In genomic region chr17:19371259-19372003, GRCh38 we compare ENCODE assay signal across 12 cellular contexts. TPM values are rescaled to one million over a fixed set of nuclear protein-coding genes. Genes with fewer than 3 reads are reported as not detected.
A peak's percentile ranks its signal among the peaks of the same experiment; 100 is the strongest.
DNase-seq lines count a peak whose midpoint lies in the region; ATAC-seq and TF ChIP-seq lines count a peak whose summit lies in the region.
"Had no signal": no experiment of that assay in that cellular context is flagged by ENCODE, and none has a peak within 500 bp of the region (broad histone marks: within the 10 kb centered on the region; RNA-seq: fewer than 3 reads in every experiment).

No MANE protein-coding gene starts in this region.

- TF ChIP-seq RAD21 in SK-N-SH (IDR thresholded peaks at IDR 0.05; ENCODE audit: low read length) = no peak

- POLR2A ChIA-PET in naive thymus-derived CD4-positive, alpha-beta T cell (lab: Charles Lee) = no interaction called here
- POLR2A ChIA-PET in SK-N-SH (lab: Yijun Ruan, JAX) = no interaction called here

- H3K9ac ChIP-seq in BLaER1 treated with 17β-estradiol and CSF1 and Interleukin-3, amounts not matched to agents 10 nM and 100 nM = peak overlapping the region in 2 of 11 experiments; percentile 3 to 53; a peak in 1 of 22 replicates
- no peak overlapping the region for H3K9ac ChIP-seq in SK-N-SH

- peak; percentile 75 for DNase-seq in GDM1 (lab: John Stamatoyannopoulos, UW)
- no peak for DNase-seq in activated naive CD8-positive, alpha-beta T cell treated with anti-CD3 and anti-CD28 coated beads for 36 hours
- no peak for DNase-seq in naive thymus-derived CD4-positive, alpha-beta T cell
- no peak for DNase-seq in NCI-H2171 (lab: John Stamatoyannopoulos, UW)
- no peak for DNase-seq in SK-N-SH
- DNase-seq in GM10266 (ENCODE audit: extremely low spot score) = no peak
- DNase-seq: activated CD4-positive, alpha-beta T cell treated with anti-CD3 and anti-CD28 coated beads, Interleukin-2, amount 50 U/mL, for 4 hours; Calu3; mucosa of descending colon; substantia nigra had no signal

- peaks cover 0 to 49% (median 0%) of the 10 kb centered on the region in 11 experiments; a peak in 7 of 22 replicates for H3K27me3 ChIP-seq in BLaER1 treated with 17β-estradiol and CSF1 and Interleukin-3, amounts not matched to agents 10 nM and 100 nM
- no peaks in the 10 kb centered on the region for H3K27me3 ChIP-seq in naive thymus-derived CD4-positive, alpha-beta T cell (ENCODE audit: control insufficient read depth in 2 of 2, insufficient read depth in 2 of 2, low read length in 2 of 2)
- no peaks in the 10 kb centered on the region for H3K27me3 ChIP-seq in SK-N-SH (ENCODE audit: insufficient read depth)

- H3K9me3 ChIP-seq in BLaER1 treated with 17β-estradiol and CSF1 and Interleukin-3, amounts not matched to agents 10 nM and 100 nM (replicated peaks in 1 of 11) = no peaks in the 10 kb centered on the region
- H3K9me3 ChIP-seq in naive thymus-derived CD4-positive, alpha-beta T cell (ENCODE audit: control insufficient read depth in 2 of 3, low read length in 3 of 3) = no peaks in the 10 kb centered on the region
- H3K9me3 ChIP-seq in SK-N-SH = no peaks in the 10 kb centered on the region
- H3K9me3 ChIP-seq: mucosa of descending colon had no signal

- H3K36me3 ChIP-seq in BLaER1 treated with 17β-estradiol and CSF1 and Interleukin-3, amounts not matched to agents 10 nM and 100 nM = no peaks in the 10 kb centered on the region
- H3K36me3 ChIP-seq in naive thymus-derived CD4-positive, alpha-beta T cell (ENCODE audit: control insufficient read depth in 2 of 3, insufficient read depth in 3 of 3, low read length in 3 of 3) = no peaks in the 10 kb centered on the region
- no peaks in the 10 kb centered on the region for H3K36me3 ChIP-seq in SK-N-SH (replicated peaks in 1 of 2; ENCODE audit: control insufficient read depth in 1 of 2, insufficient read depth in 2 of 2, low read length in 1 of 2)

- intact Hi-C loops in naive thymus-derived CD4-positive, alpha-beta T cell (cut with micrococcal nuclease) = loop anchor here in 1 of 2 donors (10.0 kb wide), 1 partner anchor 517 kb away; the partner anchor contains the start of gene PRPSAP2

- peak; percentile 24 for ATAC-seq in naive thymus-derived CD4-positive, alpha-beta T cell

- no peak overlapping the region for H3K27ac Mint-ChIP-seq in activated naive CD8-positive, alpha-beta T cell treated with anti-CD3 and anti-CD28 coated beads for 36 hours
- H3K27ac Mint-ChIP-seq in naive thymus-derived CD4-positive, alpha-beta T cell = peak overlapping the region in 2 of 9 donors; percentile 45 to 93

- H3K4me2 ChIP-seq in BLaER1 treated with 17β-estradiol and CSF1 and Interleukin-3, amounts not matched to agents 10 nM and 100 nM = peak overlapping the region; percentile 77 to 97 (median 87)
- H3K4me2 ChIP-seq in SK-N-SH = no peak overlapping the region

- H3K4me1 ChIP-seq in BLaER1 treated with 17β-estradiol and CSF1 and Interleukin-3, amounts not matched to agents 10 nM and 100 nM = peaks cover 38 to 68% (median 50%) of the 10 kb centered on the region in 10 experiments
- H3K4me1 ChIP-seq in naive thymus-derived CD4-positive, alpha-beta T cell (ENCODE audit: control insufficient read depth in 2 of 2, insufficient read depth in 2 of 2, low read length in 2 of 2) = peaks cover 25 to 45% of the 10 kb centered on the region in 2 donors
- no peaks in the 10 kb centered on the region; a peak in 2 of 4 replicates for H3K4me1 ChIP-seq in SK-N-SH (ENCODE audit: control insufficient read depth in 1 of 2, insufficient read depth in 2 of 2, low read depth in 1 of 2, low read length in 1 of 2)

- TF ChIP-seq EP300 in SK-N-SH (IDR thresholded peaks at IDR 0.05; ENCODE audit: borderline replicate concordance in 1 of 2, low read depth in 1 of 2, low read length in 1 of 2) = no peak

- H2AFZ ChIP-seq in SK-N-SH (ENCODE audit: low read depth) = no peak overlapping the region

- peaks cover 7% of the 10 kb centered on the region for H3F3A ChIP-seq in SK-N-SH (replicated peaks; ENCODE audit: insufficient read depth)

- no peaks in the 10 kb centered on the region for H3K9me3 Mint-ChIP-seq in activated naive CD8-positive, alpha-beta T cell treated with anti-CD3 and anti-CD28 coated beads for 36 hours
- H3K9me3 Mint-ChIP-seq in naive thymus-derived CD4-positive, alpha-beta T cell = peaks cover 0 to 2% (median 0%) of the 10 kb centered on the region in 11 donors

- TF ChIP-seq CTCF in SK-N-SH (IDR thresholded peaks at IDR 0.05) (no peak), GM10266 (IDR thresholded peaks at IDR 0.05; ENCODE audit: control insufficient read depth, insufficient read depth, low read depth, missing control alignments) (no peak)

- peak overlapping the region in 2 of 10 experiments; percentile 14 to 40; a peak in 1 of 20 replicates for H3K4me3 ChIP-seq in BLaER1 treated with 17β-estradiol and CSF1 and Interleukin-3, amounts not matched to agents 10 nM and 100 nM
- H3K4me3 ChIP-seq in naive thymus-derived CD4-positive, alpha-beta T cell (ENCODE audit: low read length) = no peak overlapping the region
- H3K4me3 ChIP-seq in SK-N-SH (ENCODE audit: low read depth in 2 of 2, low read length in 1 of 2) = no peak overlapping the region
- H3K4me3 ChIP-seq: K562, mucosa of descending colon had no signal

- WGBS in SK-N-SH (ENCODE audit: low lambda C conversion rate) = 93% methylated on average over 7 of the region's 7 CpGs

- peaks cover 23% of the 10 kb centered on the region for H3K4me1 Mint-ChIP-seq in activated naive CD8-positive, alpha-beta T cell treated with anti-CD3 and anti-CD28 coated beads for 36 hours
- H3K4me1 Mint-ChIP-seq in naive thymus-derived CD4-positive, alpha-beta T cell = peaks cover 14 to 59% (median 42%) of the 10 kb centered on the region in 7 donors

- H3K36me3 Mint-ChIP-seq in activated naive CD8-positive, alpha-beta T cell treated with anti-CD3 and anti-CD28 coated beads for 36 hours = no peaks in the 10 kb centered on the region
- peaks cover 0 to 13% (median 0%) of the 10 kb centered on the region in 5 donors for H3K36me3 Mint-ChIP-seq in naive thymus-derived CD4-positive, alpha-beta T cell

- no peaks in the 10 kb centered on the region for H3K9me2 ChIP-seq in SK-N-SH

- H3K79me2 ChIP-seq in SK-N-SH (ENCODE audit: insufficient read depth) = peaks cover 11% of the 10 kb centered on the region

- peaks cover 17 to 47% (median 30%) of the 10 kb centered on the region in 11 experiments; a peak in 18 of 22 replicates for H4K20me1 ChIP-seq in BLaER1 treated with 17β-estradiol and CSF1 and Interleukin-3, amounts not matched to agents 10 nM and 100 nM
- H4K20me1 ChIP-seq in SK-N-SH (ENCODE audit: insufficient read depth) = no peaks in the 10 kb centered on the region

- H3K4me3 Mint-ChIP-seq in activated naive CD8-positive, alpha-beta T cell treated with anti-CD3 and anti-CD28 coated beads for 36 hours = peak overlapping the region; percentile 14
- peak overlapping the region in 5 of 10 donors; percentile 13 to 89 (median 34) for H3K4me3 Mint-ChIP-seq in naive thymus-derived CD4-positive, alpha-beta T cell

- H3K27ac ChIP-seq in BLaER1 treated with 17β-estradiol and CSF1 and Interleukin-3, amounts not matched to agents 10 nM and 100 nM = no peak overlapping the region; a peak in 1 of 22 replicates
- no peak overlapping the region for H3K27ac ChIP-seq in naive thymus-derived CD4-positive, alpha-beta T cell (ENCODE audit: low read depth, low read length)
- H3K27ac ChIP-seq in SK-N-SH (ENCODE audit: low read depth in 2 of 2, low read length in 1 of 2) = no peak overlapping the region

- H3K27me3 Mint-ChIP-seq in activated naive CD8-positive, alpha-beta T cell treated with anti-CD3 and anti-CD28 coated beads for 36 hours = no peaks in the 10 kb centered on the region
- no peaks in the 10 kb centered on the region for H3K27me3 Mint-ChIP-seq in naive thymus-derived CD4-positive, alpha-beta T cell

- CTCF ChIA-PET in naive thymus-derived CD4-positive, alpha-beta T cell (lab: Charles Lee) = interaction anchor here (0.6 to 1.7 kb wide), 2 partner anchors 8 to 389 kb away, joined by 3 to 6 read pairs; partner anchors contain the start of gene B9D1
- CTCF ChIA-PET in SK-N-SH (lab: Yijun Ruan, JAX) = interaction anchor here (0.6 to 5.6 kb wide), 6 partner anchors 9 to 396 kb away, joined by 3 to 37 read pairs (median 11); partner anchors contain the start of genes B9D1 and RNF112

TF ChIP-seq in SK-N-SH, 30 proteins besides CTCF, POLR2A, EP300 and RAD21 (continues in another document):
- no peak for TF ChIP-seq FOSL2 (IDR thresholded peaks at IDR 0.05; ENCODE audit: borderline replicate concordance, low read depth)

RNA-seq across cellular contexts. Expression of gene MAPK7, which starts 6.9 kb away (rescaled TPM):
- 10 to 100 TPM; 14.0 to 16.0 TPM for total RNA-seq in activated naive CD8-positive, alpha-beta T cell treated with anti-CD3 and anti-CD28 coated beads for 36 hours
- 10 to 100 TPM; 18.7 to 50.5 (median 28.2) TPM for total RNA-seq in naive thymus-derived CD4-positive, alpha-beta T cell
- 10 to 100 TPM in 1 of 2 donors, 1 to 10 TPM in 1; 4.3 to 12.9 TPM for polyA plus RNA-seq in naive thymus-derived CD4-positive, alpha-beta T cell
- polyA plus RNA-seq in SK-N-SH (2012; rRNA removed) = 10.5 and 19.1 TPM in 2 replicates
- polyA plus RNA-seq in SK-N-SH (2012; cell fraction: cytosol; rRNA removed) = 8.9 and 14.2 TPM in 2 replicates
- 54.4 and 71.5 TPM in 2 replicates for polyA plus RNA-seq in SK-N-SH (2012; cell fraction: nucleus; rRNA removed)

RNA-seq across cellular contexts. Expression of gene B9D1, which starts 8.9 kb away (rescaled TPM):
- total RNA-seq in activated naive CD8-positive, alpha-beta T cell treated with anti-CD3 and anti-CD28 coated beads for 36 hours = 1 to 10 TPM; 4.7 to 7.3 TPM
- total RNA-seq in naive thymus-derived CD4-positive, alpha-beta T cell = 1 to 10 TPM in 4 of 5 experiments, under 1 TPM in 1; 0.58 to 5.0 (median 2.4) TPM
- polyA plus RNA-seq in naive thymus-derived CD4-positive, alpha-beta T cell = under 1 TPM in 1 of 2 donors, not detected in 1; 0.58 TPM
- 75.0 and 81.6 TPM in 2 replicates for polyA plus RNA-seq in SK-N-SH (2012; rRNA removed)
- polyA plus RNA-seq in SK-N-SH (2012; cell fraction: cytosol; rRNA removed) = 56.1 and 64.8 TPM in 2 replicates
- polyA plus RNA-seq in SK-N-SH (2012; cell fraction: nucleus; rRNA removed) = 81.5 and 92.1 TPM in 2 replicates

RNA-seq across cellular contexts. Expression of gene MFAP4, which starts 15.6 kb away (rescaled TPM):
- under 1 TPM; 0.14 to 0.41 TPM for total RNA-seq in activated naive CD8-positive, alpha-beta T cell treated with anti-CD3 and anti-CD28 coated beads for 36 hours
- total RNA-seq in naive thymus-derived CD4-positive, alpha-beta T cell = not detected
- polyA plus RNA-seq in naive thymus-derived CD4-positive, alpha-beta T cell = not detected
- 112 and 120 TPM in 2 replicates for polyA plus RNA-seq in SK-N-SH (2012; rRNA removed)
- polyA plus RNA-seq in SK-N-SH (2012; cell fraction: cytosol; rRNA removed) = 98.4 and 115 TPM in 2 replicates
- polyA plus RNA-seq in SK-N-SH (2012; cell fraction: nucleus; rRNA removed) = 99.5 and 101 TPM in 2 replicates
- total RNA-seq: Calu3 had no signal

RNA-seq across cellular contexts. Expression of gene RNF112, which starts 39.6 kb away (rescaled TPM):
- under 1 TPM in 1 of 2 experiments, not detected in 1; 0.10 TPM for total RNA-seq in activated naive CD8-positive, alpha-beta T cell treated with anti-CD3 and anti-CD28 coated beads for 36 hours
- total RNA-seq in naive thymus-derived CD4-positive, alpha-beta T cell = 1 to 10 TPM in 3 of 5 experiments, under 1 TPM in 2; 0.54 to 2.3 (median 1.5) TPM
- under 1 TPM in 1 of 2 donors, not detected in 1; 0.15 TPM for polyA plus RNA-seq in naive thymus-derived CD4-positive, alpha-beta T cell
- polyA plus RNA-seq in SK-N-SH (2012; rRNA removed) = 22.6 and 26.9 TPM in 2 replicates
- polyA plus RNA-seq in SK-N-SH (2012; cell fraction: cytosol; rRNA removed) = 6.7 and 9.2 TPM in 2 replicates
- polyA plus RNA-seq in SK-N-SH (2012; cell fraction: nucleus; rRNA removed) = 144 and 163 TPM in 2 replicates
- polyA plus RNA-seq: K562 had no signal
